31 cellular contexts compared by ENCODE assay signal in genomic region chr15:33780011-33780768, GRCh38.
DNase-seq lines count a peak whose midpoint lies in the region; ATAC-seq, FAIRE-seq and TF ChIP-seq lines count a peak whose summit lies in the region.
"Had no signal": no experiment of that assay in that cellular context is flagged by ENCODE, and none has a peak within 500 bp of the region (broad histone marks: within the 10 kb centered on the region; RNA-seq: fewer than 3 reads in every experiment).

No MANE protein-coding gene starts in this region.

- H3K27ac ChIP-seq in GM12878 (ENCODE audit: control insufficient read depth, insufficient read depth): no peak overlapping the region
- H3K27ac ChIP-seq in brain microvascular endothelial cell: no peak overlapping the region
- H3K27ac ChIP-seq: ascending aorta, RWPE1, skin epidermis, stomach, tibial artery had no signal

- no peak for TF ChIP-seq CTCF in GM06990 (IDR thresholded peaks at IDR 0.05; ENCODE audit: insufficient read depth, low read length, poor library complexity, severe bottlenecking)
- TF ChIP-seq CTCF in GM12878 (IDR thresholded peaks at IDR 0.05 in 2 of 3, conservative IDR thresholded peaks at IDR 0.05 in 1 of 3; ENCODE audit: control insufficient read depth in 2 of 3, extremely low read depth in 1 of 3, insufficient read depth in 1 of 3, low read depth in 3 of 3, low read length in 3 of 3): no peak
- TF ChIP-seq CTCF in brain microvascular endothelial cell (IDR thresholded peaks at IDR 0.05; ENCODE audit: low read depth, low read length, missing control alignments): no peak

- no peak for TF ChIP-seq EP300 in GM12878 (IDR thresholded peaks at IDR 0.05; ENCODE audit: borderline replicate concordance in 1 of 2, control insufficient read depth in 1 of 2, low read depth in 2 of 2, low read length in 2 of 2)

- H3K27me3 Mint-ChIP-seq in activated T-cell treated with anti-CD3 and anti-CD28 coated beads, Interleukin-2, amount 50 U/mL, for 24 hours: peaks cover 2% of the 10 kb centered on the region

- intact Hi-C loops in GM12878 (cut with micrococcal nuclease; ENCODE audit: unreplicated experiment): no loop called here

- DNase-seq in GM06990 (ENCODE audit: extremely low read depth, insufficient read length): peak; percentile 25
- peak; percentile 34 for DNase-seq in MV-4-11 (lab: John Stamatoyannopoulos, UW)
- DNase-seq in GM12878 (ENCODE audit: low read depth, low spot score): peak; percentile 2
- DNase-seq in activated T-cell treated with anti-CD3 and anti-CD28 coated beads, Interleukin-2, amount 50 U/mL, for 24 hours: no peak
- no peak for DNase-seq in brain microvascular endothelial cell
- DNase-seq: activated CD8-positive, alpha-beta T cell treated with anti-CD3 and anti-CD28 coated beads for 36 hours; activated naive CD8-positive, alpha-beta T cell treated with anti-CD3 and anti-CD28 coated beads for 36 hours; COR-L47; cortex of kidney; DMS79 treated with DMSO at 0.1 percent for 48 hours; H7; KG1; left cardiac atrium; mammary epithelial cell; NCI-H1694; NCI-H510A treated with DMSO at 0.1 percent for 48 hours; NK-92 treated with Interleukin-12 subunit alpha and Interleukin-12 subunit beta, amount 100 ng/mL, for 24 hours; SK-N-SH; stomach; T-helper 2 cell; tibial artery had no signal

- H3K9me3 ChIP-seq in GM12878 (replicated peaks; ENCODE audit: control insufficient read depth, insufficient read depth, low read length): no peaks in the 10 kb centered on the region
- H3K9me3 ChIP-seq: ascending aorta, SK-N-SH, stomach, tibial artery had no signal

- H3K27me3 ChIP-seq in GM06990 (replicated peaks; ENCODE audit: control insufficient read depth, insufficient read depth, low read length) (no peaks in the 10 kb centered on the region; the same call in 1 of the 2 replicates), GM12878 (replicated peaks in 1 of 2; ENCODE audit: control insufficient read depth in 2 of 2, insufficient read depth in 2 of 2, low read length in 1 of 2) (no peaks in the 10 kb centered on the region), brain microvascular endothelial cell (replicated peaks) (no peaks in the 10 kb centered on the region)
- H3K27me3 ChIP-seq: ascending aorta, stomach, tibial artery had no signal

- POLR2A ChIA-PET in GM12878 (lab: Charles Lee): no interaction called here

- no peak for TF ChIP-seq RAD21 in GM12878 (IDR thresholded peaks at IDR 0.05; ENCODE audit: insufficient read depth, low read depth, low read length)

- 0 out of 2 replicates have a peak, but pooled peaks cover 4% of the 10 kb centered on the region for H3K4me1 ChIP-seq in GM12878 (ENCODE audit: control insufficient read depth, insufficient read depth, low read length)
- H3K4me1 ChIP-seq: ascending aorta, stomach, tibial artery had no signal

- H3K9ac ChIP-seq in GM12878 (ENCODE audit: control insufficient read depth, insufficient read depth, low read length): no peak overlapping the region
- H3K9ac ChIP-seq: SK-N-SH had no signal

- H3K36me3 ChIP-seq in GM06990 (ENCODE audit: control insufficient read depth, insufficient read depth, low read length) (no peaks in the 10 kb centered on the region), GM12878 (ENCODE audit: control insufficient read depth in 2 of 2, insufficient read depth in 2 of 2, low read length in 1 of 2) (no peaks in the 10 kb centered on the region), brain microvascular endothelial cell (replicated peaks) (no peaks in the 10 kb centered on the region)
- H3K36me3 ChIP-seq: ascending aorta, stomach had no signal

- WGBS in GM12878 (ENCODE audit: insufficient coverage, insufficient replicate concordance, low lambda C conversion rate, missing lambda C conversion rate): 39% methylated on average over 5 of the region's 5 CpGs

- FAIRE-seq in GM12878 (lab: Jason Lieb, UNC): no peak
- FAIRE-seq: endometrium, frontal cortex had no signal

- BruUV-seq in GM12878 (replicated peaks; lab: Mats Ljungman, UMichigan): no TSS peak

- H3K4me3 ChIP-seq in GM06990 (replicated peaks; ENCODE audit: low read depth, low read length): no peak overlapping the region
- no peak overlapping the region for H3K4me3 ChIP-seq in GM12878
- H3K4me3 ChIP-seq in brain microvascular endothelial cell (ENCODE audit: low read depth, low read length): no peak overlapping the region
- H3K4me3 ChIP-seq: ascending aorta, skin epidermis, stomach, tibial artery had no signal

- H2AFZ ChIP-seq in GM12878 (ENCODE audit: control insufficient read depth, low read depth, low read length): no peak overlapping the region

- H3K4me1 Mint-ChIP-seq in activated T-cell treated with anti-CD3 and anti-CD28 coated beads, Interleukin-2, amount 50 U/mL, for 24 hours (ENCODE audit: low read depth): no peaks in the 10 kb centered on the region
- H3K4me1 Mint-ChIP-seq: activated naive CD8-positive, alpha-beta T cell treated with anti-CD3 and anti-CD28 coated beads for 36 hours had no signal

- no peak overlapping the region for H3K27ac Mint-ChIP-seq in activated T-cell treated with anti-CD3 and anti-CD28 coated beads, Interleukin-2, amount 50 U/mL, for 24 hours
- H3K27ac Mint-ChIP-seq: activated CD8-positive, alpha-beta T cell treated with anti-CD3 and anti-CD28 coated beads for 36 hours; activated naive CD8-positive, alpha-beta T cell treated with anti-CD3 and anti-CD28 coated beads for 36 hours; activated T-helper 2 cell treated with anti-CD3 and anti-CD28 coated beads, Interferon-gamma antibody, Interleukin-2, Interleukin-4, amounts not matched to agents 10 μg/mL and 5 μg/mL and 100 μg/mL, durations not matched to agents 14 hours and 24 hours and 36 hours; B cell had no signal

- no peak overlapping the region for H3K4me2 ChIP-seq in GM12878 (ENCODE audit: control insufficient read depth, insufficient read depth)
- H3K4me2 ChIP-seq: SK-N-SH had no signal

- no peaks in the 10 kb centered on the region for H4K20me1 ChIP-seq in GM12878 (ENCODE audit: control insufficient read depth, insufficient read depth)

- no peak overlapping the region for H3K4me3 Mint-ChIP-seq in activated T-cell treated with anti-CD3 and anti-CD28 coated beads, Interleukin-2, amount 50 U/mL, for 24 hours
- H3K4me3 Mint-ChIP-seq: activated CD8-positive, alpha-beta T cell treated with anti-CD3 and anti-CD28 coated beads for 36 hours; activated naive CD8-positive, alpha-beta T cell treated with anti-CD3 and anti-CD28 coated beads for 36 hours; B cell; nephron had no signal

- peak; percentile 58 for ATAC-seq in GM19395 (IDR thresholded peaks at IDR 0.05; ENCODE audit: unreplicated experiment)
- no peak for ATAC-seq in GM12878
- ATAC-seq in HG03521 (IDR thresholded peaks at IDR 0.05; ENCODE audit: unreplicated experiment): no peak
- ATAC-seq: activated CD8-positive, alpha-beta T cell treated with anti-CD3 and anti-CD28 coated beads for 36 hours; left cardiac atrium had no signal

- in situ Hi-C loops in GM12878 (cut with MboI): no loop called here
- in situ Hi-C loops in brain microvascular endothelial cell (cut with HindIII; ENCODE audit: low pct_ligation_motif_present, low sequenced_read_pairs): no loop called here

- TF ChIP-seq POLR2A in GM12878 (IDR thresholded peaks at IDR 0.05; ENCODE audit: low read depth, low read length): no peak

- no peaks in the 10 kb centered on the region for H3K36me3 Mint-ChIP-seq in activated T-cell treated with anti-CD3 and anti-CD28 coated beads, Interleukin-2, amount 50 U/mL, for 24 hours (ENCODE audit: low read depth)
- H3K36me3 Mint-ChIP-seq: activated naive CD8-positive, alpha-beta T cell treated with anti-CD3 and anti-CD28 coated beads for 36 hours had no signal

- CTCF ChIA-PET in GM12878 (lab: Yijun Ruan, JAX): no interaction called here

- H3K79me2 ChIP-seq in GM12878 (ENCODE audit: control insufficient read depth, insufficient read depth, low read length): no peaks in the 10 kb centered on the region

- H3K9me3 Mint-ChIP-seq in activated T-cell treated with anti-CD3 and anti-CD28 coated beads, Interleukin-2, amount 50 U/mL, for 24 hours: no peaks in the 10 kb centered on the region
- H3K9me3 Mint-ChIP-seq: activated CD8-positive, alpha-beta T cell treated with anti-CD3 and anti-CD28 coated beads for 36 hours; activated naive CD8-positive, alpha-beta T cell treated with anti-CD3 and anti-CD28 coated beads for 36 hours; activated T-helper 2 cell treated with anti-CD3 and anti-CD28 coated beads, Interferon-gamma antibody, Interleukin-2, Interleukin-4, amounts not matched to agents 10 μg/mL and 5 μg/mL and 100 μg/mL, durations not matched to agents 14 hours and 24 hours and 36 hours had no signal

- RAD21 ChIA-PET in GM12878 (lab: Charles Lee; ENCODE audit: unreplicated experiment): no interaction called here

- SMC1A ChIA-PET in GM12878 (lab: Charles Lee; ENCODE audit: uncharacterized antibody, unreplicated experiment): no interaction called here

TF ChIP-seq in GM12878, 131 proteins besides CTCF, POLR2A, EP300 and RAD21:
- TF ChIP-seq SPI1 (IDR thresholded peaks at IDR 0.05; ENCODE audit: borderline replicate concordance, insufficient read depth, low read depth, low read length) (peak; percentile 71), BCL11A (IDR thresholded peaks at IDR 0.05; ENCODE audit: low read depth, low read length) (no peak)

Comparison
In these comparisons a context has a peak if more than half of its experiments do, and no peak if none do; other contexts are left out.
1. DNase-seq: peak in GM06990 (single experiment), MV-4-11 (single experiment) and GM12878 (single experiment); none in activated T-cell treated with anti-CD3 and anti-CD28 coated beads, Interleukin-2, amount 50 U/mL, for 24 hours (single experiment) and brain microvascular endothelial cell (single experiment).